Comparison of ENCODE assay signal across 8 cellular contexts in genomic region chr16:25838724-25839186, GRCh38.
A peak's percentile ranks its signal among the peaks of the same experiment; 100 is the strongest.
DNase-seq lines count a peak whose midpoint lies in the region; ATAC-seq and TF ChIP-seq lines count a peak whose summit lies in the region.

No MANE protein-coding gene starts in this region.

- H3K27me3 ChIP-seq in GM06990 (replicated peaks; ENCODE audit: control insufficient read depth, insufficient read depth, low read length) = no peaks in the 10 kb centered on the region; the same call in 1 of the 2 replicates
- 0 out of 2 replicates have a peak, but pooled peaks cover 8% of the 10 kb centered on the region for H3K27me3 ChIP-seq in SK-N-SH (ENCODE audit: insufficient read depth)

- peak; percentile 19 for DNase-seq in GM06990 (ENCODE audit: extremely low read depth, insufficient read length)
- peak; percentile 83 for DNase-seq in NCI-H1105 treated with DMSO at 0.1 percent for 48 hours (lab: John Stamatoyannopoulos, UW)
- peak; percentile 34 for DNase-seq in SK-N-SH
- peak; percentile 78 for DNase-seq in cerebellar cortex (ENCODE audit: low spot score)
- peak; percentile 87 for DNase-seq in left kidney (ENCODE audit: low read depth, low spot score)
- DNase-seq in stromal cell of bone marrow (ENCODE audit: low read depth) = peak; percentile 11

- no peak for ATAC-seq in HG03442 (IDR thresholded peaks at IDR 0.05; ENCODE audit: unreplicated experiment)

- H3K27ac ChIP-seq in 22Rv1 (no peak overlapping the region), SK-N-SH (ENCODE audit: low read depth in 2 of 2, low read length in 1 of 2) (no peak overlapping the region)

- H3K9me3 ChIP-seq in SK-N-SH = no peaks in the 10 kb centered on the region

- no peaks in the 10 kb centered on the region for H3K9me2 ChIP-seq in SK-N-SH

- CTCF ChIA-PET in SK-N-SH (lab: Yijun Ruan, JAX) = interaction anchor here (1.0 to 1.8 kb wide), 4 partner anchors 8 to 1271 kb away, joined by 3 to 8 read pairs (median 6); no protein-coding TSS in a partner anchor

- no peak for TF ChIP-seq EP300 in SK-N-SH (IDR thresholded peaks at IDR 0.05; ENCODE audit: borderline replicate concordance in 1 of 2, low read depth in 1 of 2, low read length in 1 of 2)

- WGBS in SK-N-SH (ENCODE audit: low lambda C conversion rate) = 3% methylated on average over 6 of the region's 6 CpGs

- H3K4me2 ChIP-seq in SK-N-SH = 0 out of 2 replicates have a peak overlapping the region, but pooled peaks have one; percentile 32

- no peaks in the 10 kb centered on the region for H4K20me1 ChIP-seq in SK-N-SH (ENCODE audit: insufficient read depth)

- TF ChIP-seq CTCF in 22Rv1 (IDR thresholded peaks at IDR 0.05) (peak; percentile 78), GM06990 (IDR thresholded peaks at IDR 0.05; ENCODE audit: insufficient read depth, low read length, poor library complexity, severe bottlenecking) (peak; percentile 61), SK-N-SH (IDR thresholded peaks at IDR 0.05) (peak; percentile 83)

- H3K36me3 ChIP-seq in GM06990 (ENCODE audit: control insufficient read depth, insufficient read depth, low read length) = no peaks in the 10 kb centered on the region
- H3K36me3 ChIP-seq in SK-N-SH (replicated peaks in 1 of 2; ENCODE audit: control insufficient read depth in 1 of 2, insufficient read depth in 2 of 2, low read length in 1 of 2) = no peaks in the 10 kb centered on the region

- H3K4me1 ChIP-seq in SK-N-SH (ENCODE audit: control insufficient read depth in 1 of 2, insufficient read depth in 2 of 2, low read depth in 1 of 2, low read length in 1 of 2) = no peaks in the 10 kb centered on the region; a peak in 1 of 4 replicates

- H2AFZ ChIP-seq in SK-N-SH (ENCODE audit: low read depth) = no peak overlapping the region

- POLR2A ChIA-PET in SK-N-SH (lab: Yijun Ruan, JAX) = no interaction called here

- peak; percentile 65 for TF ChIP-seq RAD21 in SK-N-SH (IDR thresholded peaks at IDR 0.05; ENCODE audit: low read length)

- no peak overlapping the region for H3K9ac ChIP-seq in SK-N-SH

- H3K79me2 ChIP-seq in SK-N-SH (ENCODE audit: insufficient read depth) = no peaks in the 10 kb centered on the region

- no peaks in the 10 kb centered on the region for H3F3A ChIP-seq in SK-N-SH (replicated peaks; ENCODE audit: insufficient read depth)

- H3K4me3 ChIP-seq in GM06990 (replicated peaks; ENCODE audit: low read depth, low read length) = no peak overlapping the region
- no peak overlapping the region for H3K4me3 ChIP-seq in SK-N-SH (ENCODE audit: low read depth in 2 of 2, low read length in 1 of 2)

TF ChIP-seq in SK-N-SH, 30 proteins besides CTCF, POLR2A, EP300 and RAD21:
- TF ChIP-seq NRF1 (IDR thresholded peaks at IDR 0.05; ENCODE audit: low read depth, low read length) (no peak), CHD2 (IDR thresholded peaks at IDR 0.05; ENCODE audit: low read length, partially characterized antibody) (no peak), SMC3 (IDR thresholded peaks at IDR 0.05; ENCODE audit: low read depth, low read length) (peak; percentile 38), GATA2 (CRISPR knock-in tag; IDR thresholded peaks at IDR 0.05) (no peak)

Comparison
In these comparisons a context has a peak if more than half of its experiments do, and no peak if none do; other contexts are left out.
1. DNase-seq: peak in every context shown above with its lines; median percentile 87 in left kidney; 83 in NCI-H1105 treated with DMSO at 0.1 percent for 48 hours; 78 in cerebellar cortex; 34 in SK-N-SH; 19 in GM06990; 11 in stromal cell of bone marrow.